In the genomic region with DNA sequence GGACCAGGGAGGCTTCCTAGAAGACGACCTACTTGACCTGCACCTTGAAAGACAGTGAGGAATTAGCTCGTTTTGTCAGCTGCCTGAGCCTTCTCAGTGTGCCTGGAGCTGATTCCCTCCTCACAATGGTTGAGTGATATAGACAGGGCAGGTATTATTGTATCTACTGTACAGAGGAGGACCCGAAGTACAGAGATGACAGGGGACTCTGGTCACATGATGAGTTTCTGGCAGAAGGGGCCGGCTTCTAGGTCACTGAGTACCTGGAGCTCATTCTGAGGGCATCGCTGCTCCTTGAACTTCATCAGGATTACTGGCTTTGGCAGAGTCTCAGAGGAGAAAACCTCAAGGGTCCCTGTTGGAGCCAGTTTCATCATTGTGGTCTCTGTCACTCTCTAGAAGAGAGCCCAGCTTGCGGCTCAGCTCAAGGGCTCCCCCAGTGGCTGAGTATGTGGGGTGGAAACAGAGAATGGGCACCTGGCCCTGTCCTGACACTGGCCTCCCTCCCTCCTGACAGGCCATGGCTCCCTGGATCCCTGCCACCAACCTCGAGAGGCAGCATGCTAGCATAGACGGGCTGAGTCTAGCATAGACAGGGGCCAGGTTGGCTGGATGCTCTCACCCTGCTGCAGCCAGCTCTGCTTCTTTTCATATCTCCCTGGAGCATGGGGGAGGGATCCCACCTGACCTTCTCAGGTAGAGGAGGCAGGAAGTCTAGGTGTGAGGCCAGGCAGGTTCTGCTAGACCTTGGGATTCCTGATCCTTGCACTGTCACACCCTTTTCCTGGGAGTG, we compare ENCODE assay signal across 9 cellular contexts. TPM values are rescaled to one million over a fixed set of nuclear protein-coding genes. Genes with fewer than 3 reads are reported as not detected.
DNase-seq lines count a peak whose midpoint lies in the region; ATAC-seq and TF ChIP-seq lines count a peak whose summit lies in the region.
"Had no signal": no experiment of that assay in that cellular context is flagged by ENCODE, and none has a peak within 500 bp of the region (broad histone marks: within the 10 kb centered on the region; RNA-seq: fewer than 3 reads in every experiment).

No MANE protein-coding gene starts in this region.

- intact Hi-C loops in upper lobe of right lung (cut with DNase I), result no loop called here

- H3K27ac ChIP-seq in upper lobe of right lung, result peak overlapping the region; percentile 58

- no peaks in the 10 kb centered on the region for H3K27me3 Mint-ChIP-seq in naive B cell
- H3K27me3 Mint-ChIP-seq: activated naive CD4-positive, alpha-beta T cell treated with anti-CD3 and anti-CD28 coated beads, Interleukin-2, amount 50 U/mL, for 24 hours had no signal

- no peak overlapping the region for H3K4me3 Mint-ChIP-seq in naive B cell
- H3K4me3 Mint-ChIP-seq: activated naive CD4-positive, alpha-beta T cell treated with anti-CD3 and anti-CD28 coated beads, Interleukin-2, amount 50 U/mL, for 24 hours had no signal

- TF ChIP-seq CTCF in epithelial cell of proximal tubule (conservative IDR thresholded peaks at IDR 0.05; ENCODE audit: low read depth, low read length) (peak; percentile 86), upper lobe of right lung (IDR thresholded peaks at IDR 0.05) (peak; percentile 71)

- peak; percentile 26 for DNase-seq in SIG-M5 treated with dmso at 0.1 percent for 504 hours (lab: John Stamatoyannopoulos, UW; ENCODE audit: unreplicated experiment)
- no peak for DNase-seq in SIG-M5 (lab: John Stamatoyannopoulos, UW)
- DNase-seq in NCI-H2029 treated with DMSO at 0.1 percent for 48 hours (lab: John Stamatoyannopoulos, UW), result peak; percentile 85
- peak; percentile 38 for DNase-seq in activated CD4-positive, alpha-beta T cell treated with anti-CD3 and anti-CD28 coated beads, Interleukin-2, amount 50 U/mL, for 1 hour
- DNase-seq in epithelial cell of proximal tubule (ENCODE audit: low read depth), result no peak
- DNase-seq in naive B cell, result peak; percentile 34
- peak; percentile 87 for DNase-seq in upper lobe of right lung

- H3K27me3 ChIP-seq in upper lobe of right lung, result no peaks in the 10 kb centered on the region

- no peak overlapping the region for H3K27ac Mint-ChIP-seq in naive B cell
- H3K27ac Mint-ChIP-seq: activated naive CD4-positive, alpha-beta T cell treated with anti-CD3 and anti-CD28 coated beads, Interleukin-2, amount 50 U/mL, for 24 hours had no signal

- peaks cover 0 to 6% (median 4%) of the 10 kb centered on the region in 3 donors for H3K4me1 Mint-ChIP-seq in naive B cell
- H3K4me1 Mint-ChIP-seq: activated naive CD4-positive, alpha-beta T cell treated with anti-CD3 and anti-CD28 coated beads, Interleukin-2, amount 50 U/mL, for 24 hours had no signal

- H3K36me3 ChIP-seq in upper lobe of right lung, result peaks cover 4% of the 10 kb centered on the region

- ATAC-seq in naive B cell (ENCODE audit: low read depth in 2 of 2), result peak; percentile 80 to 85
- peak; percentile 78 for ATAC-seq in upper lobe of right lung
- ATAC-seq in GM21717 (IDR thresholded peaks at IDR 0.05; ENCODE audit: unreplicated experiment), result no peak

- no peaks in the 10 kb centered on the region for H3K9me3 ChIP-seq in upper lobe of right lung

- H3K36me3 Mint-ChIP-seq in naive B cell, result no peaks in the 10 kb centered on the region
- H3K36me3 Mint-ChIP-seq: activated naive CD4-positive, alpha-beta T cell treated with anti-CD3 and anti-CD28 coated beads, Interleukin-2, amount 50 U/mL, for 24 hours had no signal

- peaks cover 96% of the 10 kb centered on the region for H3K4me1 ChIP-seq in upper lobe of right lung

- no peak overlapping the region for H3K4me3 ChIP-seq in epithelial cell of proximal tubule (ENCODE audit: low read depth, low read length)
- H3K4me3 ChIP-seq in upper lobe of right lung, result no peak overlapping the region

- no peaks in the 10 kb centered on the region for H3K9me3 Mint-ChIP-seq in naive B cell
- H3K9me3 Mint-ChIP-seq: activated naive CD4-positive, alpha-beta T cell treated with anti-CD3 and anti-CD28 coated beads, Interleukin-2, amount 50 U/mL, for 24 hours had no signal

RNA-seq across cellular contexts. Expression of a gene that starts 38.7 kb away (rescaled TPM):
- total RNA-seq in epithelial cell of proximal tubule (1.7 TPM in 1 of 2 replicates, not detected in the other), upper lobe of right lung (168 TPM)
- 1 to 10 TPM in 2 of 6 donors, under 1 TPM in 2, not detected in 2; 0.21 to 2.1 (median 1.1) TPM for polyA plus RNA-seq in naive B cell (ENCODE audit: low read depth in 6 of 6)

Comparison
In these comparisons a context has a peak if more than half of its experiments do, and no peak if none do; other contexts are left out.
1. DNase-seq: peak in SIG-M5 treated with dmso at 0.1 percent for 504 hours (single experiment), NCI-H2029 treated with DMSO at 0.1 percent for 48 hours (single experiment), activated CD4-positive, alpha-beta T cell treated with anti-CD3 and anti-CD28 coated beads, Interleukin-2, amount 50 U/mL, for 1 hour (single experiment), naive B cell (single experiment) and upper lobe of right lung (single experiment); none in SIG-M5 (single experiment) and epithelial cell of proximal tubule (single experiment).
2. RNA of a gene that starts 38.7 kb away (total RNA-seq): 168 TPM in upper lobe of right lung (single experiment); 1.7 TPM in epithelial cell of proximal tubule; every median in the first group is over 10 times any median in the second.